ENCODE assay signal across 32 cellular contexts in the genomic region with DNA sequence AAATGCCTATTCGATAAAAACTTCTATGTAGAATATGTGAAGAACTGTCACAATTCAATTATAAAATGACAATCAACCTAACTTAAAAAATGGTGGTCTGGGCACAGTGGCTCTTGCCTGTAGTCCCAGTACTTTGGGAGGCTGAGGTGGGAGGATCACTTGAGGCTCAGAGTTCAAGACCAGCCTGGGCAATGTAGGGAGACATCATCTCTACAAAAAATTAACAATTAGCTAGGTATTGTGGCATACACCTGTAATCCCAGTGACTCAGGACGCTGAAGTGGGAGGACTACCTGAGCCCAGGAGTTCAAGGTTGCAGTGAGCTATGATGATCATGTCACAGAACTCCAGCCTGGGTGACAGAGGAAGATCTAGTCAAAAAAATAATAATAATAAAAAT.
"Had no signal": no experiment of that assay in that cellular context is flagged by ENCODE, and none has a peak within 500 bp of the region (broad histone marks: within the 10 kb centered on the region; RNA-seq: fewer than 3 reads in every experiment).

No MANE protein-coding gene starts in this region.

- H3K9me3 Mint-ChIP-seq: naive B cell; naive thymus-derived CD8-positive, alpha-beta T cell; natural killer cell treated with Interleukin-12 subunit alpha and Interleukin-12 subunit beta and Interleukin-15 and Interleukin-18, amount 100 ng/mL, for 72 hours; nephron progenitor cell; neural crest cell; stimulated activated effector memory CD8-positive, alpha-beta T cell treated with anti-CD3 and anti-CD28 coated beads, Interleukin-12 subunit alpha, Interleukin-12 subunit beta, amount 100 ng/mL, for 72 hours; stimulated activated naive B cell treated with anti-CD40 and anti-IgM and Interleukin-4, amounts not matched to agents 10 μg/mL and 1 μg/mL and 100 μg/mL, for 72 hours; stimulated activated naive CD8-positive, alpha-beta T cell treated with anti-CD3 and anti-CD28 coated beads, Interleukin-15, Interleukin-2, amounts not matched to agents 100 ng/mL and 50 ng/mL, for 24 hours had no signal

- H3K4me3 Mint-ChIP-seq: naive B cell; naive thymus-derived CD8-positive, alpha-beta T cell; natural killer cell treated with Interleukin-12 subunit alpha and Interleukin-12 subunit beta and Interleukin-15 and Interleukin-18, amount 100 ng/mL, for 72 hours; nephron progenitor cell; neural crest cell; stimulated activated effector memory CD8-positive, alpha-beta T cell treated with anti-CD3 and anti-CD28 coated beads, Interleukin-12 subunit alpha, Interleukin-12 subunit beta, amount 100 ng/mL, for 72 hours; stimulated activated naive B cell treated with anti-CD40 and anti-IgM and Interleukin-4, amounts not matched to agents 10 μg/mL and 1 μg/mL and 100 μg/mL, for 72 hours; stimulated activated naive CD8-positive, alpha-beta T cell treated with anti-CD3 and anti-CD28 coated beads, Interleukin-15, Interleukin-2, amounts not matched to agents 100 ng/mL and 50 ng/mL, for 24 hours had no signal

- H3K79me2 ChIP-seq: parathyroid adenoma had no signal

- ATAC-seq: naive thymus-derived CD8-positive, alpha-beta T cell; psoas muscle; right cardiac atrium; sciatic nerve; stimulated activated effector memory CD8-positive, alpha-beta T cell treated with anti-CD3 and anti-CD28 coated beads, Interleukin-12 subunit alpha, Interleukin-12 subunit beta, amount 100 ng/mL, for 72 hours; stimulated activated naive B cell treated with anti-CD40 and anti-IgM and Interleukin-4, amounts not matched to agents 10 μg/mL and 1 μg/mL and 100 μg/mL, for 72 hours had no signal

- H3K27me3 ChIP-seq: ovary, thyroid gland, tibial nerve, upper lobe of left lung, vagina had no signal

- FAIRE-seq: urothelium cell line had no signal

- H3K27me3 Mint-ChIP-seq: naive thymus-derived CD8-positive, alpha-beta T cell; stimulated activated naive CD8-positive, alpha-beta T cell treated with anti-CD3 and anti-CD28 coated beads, Interleukin-15, Interleukin-2, amounts not matched to agents 100 ng/mL and 50 ng/mL, for 24 hours had no signal

- H3K27ac ChIP-seq: neutrophil, ovary, parathyroid adenoma, psoas muscle, skin epidermis, stomach, thoracic aorta, thyroid gland, tibial nerve, upper lobe of left lung, vagina had no signal

- H3K4me2 ChIP-seq: smooth muscle cell had no signal

- H3K4me3 ChIP-seq: ovary, psoas muscle, skin epidermis, smooth muscle cell, stomach, thoracic aorta, thyroid gland, tibial nerve, upper lobe of left lung, vagina had no signal

- DNase-seq: naive B cell; naive thymus-derived CD8-positive, alpha-beta T cell; nephron progenitor cell; nucleus accumbens; ovary; posterior cingulate gyrus; psoas muscle; right cardiac atrium; stimulated activated CD4-positive, alpha-beta T cell treated with anti-CD3 and anti-CD28 coated beads, Interleukin-15, amount 100 ng/mL, for 24 hours; stimulated activated CD4-positive, alpha-beta T cell treated with anti-CD3 and anti-CD28 coated beads, Interleukin-2, amount 100 ng/mL, for 24 hours; stimulated activated CD4-positive, alpha-beta T cell treated with anti-CD3 and anti-CD28 coated beads, Interleukin-2, amount 100 ng/mL, for 48 hours; stimulated activated CD4-positive, alpha-beta T cell treated with anti-CD3 and anti-CD28 coated beads, Interleukin-4, amount 100 ng/mL, for 24 hours; stimulated activated naive B cell treated with anti-CD40 and anti-IgM and Interleukin-4, amounts not matched to agents 10 μg/mL and 1 μg/mL and 100 μg/mL, for 72 hours; stimulated activated naive CD4-positive, alpha-beta T cell treated with Interleukin-2 at 50 U/mL for 16 hours; stomach; thyroid gland; trophoblast cell; upper lobe of left lung had no signal

- H3K9ac ChIP-seq: parathyroid adenoma had no signal

- H2AFZ ChIP-seq: parathyroid adenoma had no signal

- H3K9me3 ChIP-seq: neutrophil, ovary, psoas muscle, stomach, thoracic aorta, thyroid gland, tibial nerve, upper lobe of left lung, vagina had no signal

- H3K4me1 Mint-ChIP-seq: nephron progenitor cell, neural crest cell had no signal

- H3K27ac Mint-ChIP-seq: naive thymus-derived CD8-positive, alpha-beta T cell; natural killer cell treated with Interleukin-12 subunit alpha and Interleukin-12 subunit beta and Interleukin-15 and Interleukin-18, amount 100 ng/mL, for 72 hours; nephron progenitor cell; progenitor cell of endocrine pancreas; stimulated activated effector memory CD8-positive, alpha-beta T cell treated with anti-CD3 and anti-CD28 coated beads, Interleukin-12 subunit alpha, Interleukin-12 subunit beta, amount 100 ng/mL, for 72 hours; stimulated activated naive B cell treated with anti-CD40 and anti-IgM and Interleukin-4, amounts not matched to agents 10 μg/mL and 1 μg/mL and 100 μg/mL, for 72 hours; stimulated activated naive CD8-positive, alpha-beta T cell treated with anti-CD3 and anti-CD28 coated beads, Interleukin-15, Interleukin-2, amounts not matched to agents 100 ng/mL and 50 ng/mL, for 24 hours had no signal

- H3K36me3 Mint-ChIP-seq: naive B cell; naive thymus-derived CD8-positive, alpha-beta T cell; natural killer cell treated with Interleukin-12 subunit alpha and Interleukin-12 subunit beta and Interleukin-15 and Interleukin-18, amount 100 ng/mL, for 72 hours; stimulated activated effector memory CD8-positive, alpha-beta T cell treated with anti-CD3 and anti-CD28 coated beads, Interleukin-12 subunit alpha, Interleukin-12 subunit beta, amount 100 ng/mL, for 72 hours; stimulated activated naive B cell treated with anti-CD40 and anti-IgM and Interleukin-4, amounts not matched to agents 10 μg/mL and 1 μg/mL and 100 μg/mL, for 72 hours had no signal

- H3K4me1 ChIP-seq: parathyroid adenoma, psoas muscle had no signal

- H3K36me3 ChIP-seq: neutrophil, ovary, stomach, thoracic aorta, thyroid gland, tibial nerve, upper lobe of left lung, vagina had no signal
